10 cellular contexts compared by ENCODE assay signal in genomic region chr1:76079475-76080227, GRCh38. TPM values are rescaled to one million over a fixed set of nuclear protein-coding genes. Genes with fewer than 3 reads are reported as not detected.
"Had no signal": no experiment of that assay in that cellular context is flagged by ENCODE, and none has a peak within 500 bp of the region (broad histone marks: within the 10 kb centered on the region; RNA-seq: fewer than 3 reads in every experiment).

No MANE protein-coding gene starts in this region.

- H3K27me3 ChIP-seq: spleen, uterus had no signal

- H3K4me1 ChIP-seq: psoas muscle, uterus had no signal

- H3K36me3 ChIP-seq: spleen, uterus had no signal

- H3K9me3 ChIP-seq: psoas muscle, spleen, uterus had no signal

- DNase-seq: activated naive CD4-positive, alpha-beta T cell treated with Interleukin-2 at 50 U/mL for 16 hours; activated T-cell treated with anti-CD3 and anti-CD28 coated beads for 4 hours; head of caudate nucleus; kidney glomerular epithelial cell; mesenchymal stem cell; psoas muscle; spleen; uterus had no signal

- H3K27ac ChIP-seq: epithelial cell of prostate, psoas muscle, spleen, uterus had no signal

- H3K4me3 ChIP-seq: psoas muscle, spleen, uterus had no signal

RNA-seq across cellular contexts. Expression of gene ST6GALNAC3, which starts 5.1 kb away (rescaled TPM):
- total RNA-seq: osteoblast had no signal
